8 cellular contexts compared by ENCODE assay signal in the genomic region with DNA sequence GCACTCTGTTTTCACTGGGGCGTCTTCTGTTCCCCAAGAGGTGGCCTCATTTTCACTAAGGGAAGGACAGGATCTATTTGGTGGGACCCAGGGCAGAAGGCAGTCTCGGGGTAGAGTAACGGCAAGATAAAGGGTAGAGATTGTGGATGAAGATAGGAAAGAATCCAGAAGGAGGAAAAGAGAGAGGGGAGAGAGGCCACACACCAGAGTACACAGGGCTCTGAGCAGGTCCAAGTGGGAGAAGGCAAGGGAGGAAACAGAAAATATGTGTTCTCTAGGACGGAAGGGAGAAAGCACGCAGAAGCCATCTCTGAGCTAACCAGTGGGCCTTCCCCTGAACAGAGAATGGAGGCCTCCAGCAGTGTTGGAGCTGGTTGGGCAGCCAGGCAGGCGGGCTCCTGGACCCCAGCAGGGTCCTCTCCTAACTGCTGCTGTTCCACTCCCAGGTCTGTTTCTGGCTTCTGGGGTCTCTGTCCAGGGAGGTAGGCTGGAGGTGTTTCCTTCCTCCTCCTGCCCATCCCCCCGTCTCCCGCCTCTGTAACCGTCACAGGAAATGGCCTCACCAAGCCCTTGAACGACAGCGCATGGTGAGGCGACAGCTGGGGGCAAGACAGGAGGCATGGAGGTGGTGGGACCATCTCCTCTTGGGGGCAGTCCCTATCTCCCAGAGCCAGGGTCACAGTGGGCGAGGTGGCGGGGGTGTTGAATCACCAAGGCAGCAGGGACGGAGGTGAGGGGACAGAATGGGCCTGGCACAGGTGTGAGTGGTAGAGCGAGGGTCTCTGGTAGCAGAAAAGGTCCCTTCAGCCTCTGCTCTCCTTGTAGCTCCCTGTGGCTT. TPM values are rescaled to one million over a fixed set of nuclear protein-coding genes. Genes with fewer than 3 reads are reported as not detected.
DNase-seq lines count a peak whose midpoint lies in the region; ATAC-seq and TF ChIP-seq lines count a peak whose summit lies in the region.

No MANE protein-coding gene starts in this region.

- POLR2A ChIA-PET in activated naive CD8-positive, alpha-beta T cell treated with anti-CD3 and anti-CD28 coated beads, Interleukin-2, amount 10 ng/mL, durations not matched to agents 7 days and 5 days (lab: Charles Lee) = interaction anchor here (0.6 to 2.6 kb wide), 12 partner anchors 9 to 182 kb away, joined by 3 to 17 read pairs (median 4); a partner anchor contains a TSS

- peak; percentile 35 for TF ChIP-seq POLR2A in GM18526 (IDR thresholded peaks at IDR 0.05; ENCODE audit: extremely low read depth, insufficient read length)

- peaks cover 27% of the 10 kb centered on the region for H3K36me3 Mint-ChIP-seq in activated naive CD8-positive, alpha-beta T cell treated with anti-CD3 and anti-CD28 coated beads, Interleukin-2, amount 10 ng/mL, durations not matched to agents 7 days and 5 days

- H3K27ac Mint-ChIP-seq in activated naive CD8-positive, alpha-beta T cell treated with anti-CD3 and anti-CD28 coated beads, Interleukin-2, amount 10 ng/mL, durations not matched to agents 7 days and 5 days = peak overlapping the region; percentile 100

- H3K4me1 Mint-ChIP-seq in activated naive CD8-positive, alpha-beta T cell treated with anti-CD3 and anti-CD28 coated beads, Interleukin-2, amount 10 ng/mL, durations not matched to agents 7 days and 5 days = peaks cover 59% of the 10 kb centered on the region

- peak; percentile 27 for ATAC-seq in activated naive CD8-positive, alpha-beta T cell treated with anti-CD3 and anti-CD28 coated beads, Interleukin-2, amount 10 ng/mL, durations not matched to agents 7 days and 5 days (ENCODE audit: low read depth)
- ATAC-seq in HG03571 (IDR thresholded peaks at IDR 0.05; ENCODE audit: unreplicated experiment) = no peak

- DNase-seq in RPMI8226 (peak; percentile 81), NCI-H1105 (lab: John Stamatoyannopoulos, UW) (no peak), DMS153 (lab: John Stamatoyannopoulos, UW) (no peak), SK-N-DZ (ENCODE audit: low spot score) (no peak)
- DNase-seq in activated naive CD8-positive, alpha-beta T cell treated with anti-CD3 and anti-CD28 coated beads, Interleukin-2, amount 10 ng/mL, durations not matched to agents 7 days and 5 days = peak; percentile 75
- peak; percentile 57 to 71 for DNase-seq in stimulated activated CD4-positive, alpha-beta T cell treated with anti-CD3 and anti-CD28 coated beads, Interleukin-4, amount 100 ng/mL, for 48 hours (ENCODE audit: low read depth in 2 of 2)

- H3K27me3 Mint-ChIP-seq in activated naive CD8-positive, alpha-beta T cell treated with anti-CD3 and anti-CD28 coated beads, Interleukin-2, amount 10 ng/mL, durations not matched to agents 7 days and 5 days = no peaks in the 10 kb centered on the region

- H3K9me3 Mint-ChIP-seq in activated naive CD8-positive, alpha-beta T cell treated with anti-CD3 and anti-CD28 coated beads, Interleukin-2, amount 10 ng/mL, durations not matched to agents 7 days and 5 days = no peaks in the 10 kb centered on the region

- H3K4me3 Mint-ChIP-seq in activated naive CD8-positive, alpha-beta T cell treated with anti-CD3 and anti-CD28 coated beads, Interleukin-2, amount 10 ng/mL, durations not matched to agents 7 days and 5 days = peak overlapping the region; percentile 96

RNA-seq across cellular contexts. Expression of a gene that starts 0.6 kb away (rescaled TPM):
- 100 to 1,000 TPM; 172 to 181 TPM for total RNA-seq in activated naive CD8-positive, alpha-beta T cell treated with anti-CD3 and anti-CD28 coated beads, Interleukin-2, amount 10 ng/mL, durations not matched to agents 7 days and 5 days
- 0.10 and 0.48 TPM in 2 replicates for polyA plus RNA-seq in SK-N-DZ (2014; cell fraction: cytosol; rRNA removed)
- 0.20 and 0.93 TPM in 2 replicates for polyA plus RNA-seq in SK-N-DZ (2014; cell fraction: nucleus; rRNA removed)

RNA-seq across cellular contexts. Expression of a gene that starts 15.2 kb away (rescaled TPM):
- total RNA-seq in activated naive CD8-positive, alpha-beta T cell treated with anti-CD3 and anti-CD28 coated beads, Interleukin-2, amount 10 ng/mL, durations not matched to agents 7 days and 5 days = 10 to 100 TPM; 45.9 to 56.5 TPM
- polyA plus RNA-seq in SK-N-DZ (2014; cell fraction: cytosol; rRNA removed) = 25.0 and 28.8 TPM in 2 replicates
- polyA plus RNA-seq in SK-N-DZ (2014; cell fraction: nucleus; rRNA removed) = 23.4 and 24.9 TPM in 2 replicates

RNA-seq across cellular contexts. Expression of a gene that starts 33.8 kb away (rescaled TPM):
- total RNA-seq in activated naive CD8-positive, alpha-beta T cell treated with anti-CD3 and anti-CD28 coated beads, Interleukin-2, amount 10 ng/mL, durations not matched to agents 7 days and 5 days = 1 to 10 TPM; 2.7 to 5.2 TPM
- polyA plus RNA-seq in SK-N-DZ (2014; cell fraction: cytosol; rRNA removed) = not detected in 2 replicates
- polyA plus RNA-seq in SK-N-DZ (2014; cell fraction: nucleus; rRNA removed) = not detected in 2 replicates

RNA-seq across cellular contexts. Expression of a gene that starts 37.0 kb away (rescaled TPM):
- total RNA-seq in activated naive CD8-positive, alpha-beta T cell treated with anti-CD3 and anti-CD28 coated beads, Interleukin-2, amount 10 ng/mL, durations not matched to agents 7 days and 5 days = not detected
- 0.16 TPM in 1 of 2 replicates, not detected in the other for polyA plus RNA-seq in SK-N-DZ (2014; cell fraction: cytosol; rRNA removed)
- polyA plus RNA-seq in SK-N-DZ (2014; cell fraction: nucleus; rRNA removed) = 0.02 and 0.03 TPM in 2 replicates

Comparison
In these comparisons a context has a peak if more than half of its experiments do, and no peak if none do; other contexts are left out.
1. DNase-seq: peak in RPMI8226 (single experiment), activated naive CD8-positive, alpha-beta T cell treated with anti-CD3 and anti-CD28 coated beads, Interleukin-2, amount 10 ng/mL, durations not matched to agents 7 days and 5 days (single experiment) and stimulated activated CD4-positive, alpha-beta T cell treated with anti-CD3 and anti-CD28 coated beads, Interleukin-4, amount 100 ng/mL, for 48 hours (2 of 2); none in NCI-H1105 (single experiment), DMS153 (single experiment) and SK-N-DZ (single experiment).